ENCODE assay signal across 2 cellular contexts in the genomic region with DNA sequence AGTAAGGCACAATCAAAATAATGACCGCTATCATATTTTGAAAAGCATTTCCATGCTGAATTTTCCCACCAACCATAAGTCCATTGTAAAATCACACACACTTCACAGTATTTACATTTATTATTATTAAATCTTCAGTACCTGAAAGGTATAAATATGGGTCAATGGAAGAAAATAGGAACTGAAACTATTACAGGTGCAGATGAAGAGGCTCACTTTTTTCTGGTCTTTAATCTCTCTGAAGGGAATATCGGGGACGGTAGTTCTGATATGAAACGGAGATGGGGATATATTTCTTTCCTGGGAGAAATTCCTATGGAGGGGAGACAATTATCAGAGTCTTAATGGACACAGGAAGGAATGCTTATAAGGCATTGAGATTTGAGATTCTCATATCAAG.
A peak's percentile ranks its signal among the peaks of the same experiment; 100 is the strongest.
TF ChIP-seq lines count a peak whose summit lies in the region.

No MANE protein-coding gene starts in this region.

TF ChIP-seq in GM12891, 5 proteins besides CTCF, POLR2A, EP300 and RAD21:
- TF ChIP-seq PAX5 (IDR thresholded peaks at IDR 0.05; ENCODE audit: insufficient read depth, low read length, severe bottlenecking) (no peak), SPI1 (IDR thresholded peaks at IDR 0.05; ENCODE audit: low read depth, low read length) (peak; percentile 83), POLR2AphosphoS5 (IDR thresholded peaks at IDR 0.05; ENCODE audit: low read depth, low read length) (no peak)

TF ChIP-seq in GM12878, 131 proteins besides CTCF, POLR2A, EP300 and RAD21:
- TF ChIP-seq BCL11A (IDR thresholded peaks at IDR 0.05; ENCODE audit: low read depth, low read length): no peak
- TF ChIP-seq CHD1 (IDR thresholded peaks at IDR 0.05; ENCODE audit: low read depth, low read length): no peak
- 0 out of 2 replicates have a peak, but pooled peaks have one; percentile 10 for TF ChIP-seq IKZF1 (conservative IDR thresholded peaks at IDR 0.05)
- peak; percentile 71 for TF ChIP-seq SPI1 (IDR thresholded peaks at IDR 0.05; ENCODE audit: borderline replicate concordance, insufficient read depth, low read depth, low read length)
- no peak for TF ChIP-seq POLR2AphosphoS5 (IDR thresholded peaks at IDR 0.05; ENCODE audit: low read length)
- TF ChIP-seq RAD51 (IDR thresholded peaks at IDR 0.05): no peak
- TF ChIP-seq KLF5 (IDR thresholded peaks at IDR 0.05; ENCODE audit: partially characterized antibody): no peak
- TF ChIP-seq, protein P1, sequence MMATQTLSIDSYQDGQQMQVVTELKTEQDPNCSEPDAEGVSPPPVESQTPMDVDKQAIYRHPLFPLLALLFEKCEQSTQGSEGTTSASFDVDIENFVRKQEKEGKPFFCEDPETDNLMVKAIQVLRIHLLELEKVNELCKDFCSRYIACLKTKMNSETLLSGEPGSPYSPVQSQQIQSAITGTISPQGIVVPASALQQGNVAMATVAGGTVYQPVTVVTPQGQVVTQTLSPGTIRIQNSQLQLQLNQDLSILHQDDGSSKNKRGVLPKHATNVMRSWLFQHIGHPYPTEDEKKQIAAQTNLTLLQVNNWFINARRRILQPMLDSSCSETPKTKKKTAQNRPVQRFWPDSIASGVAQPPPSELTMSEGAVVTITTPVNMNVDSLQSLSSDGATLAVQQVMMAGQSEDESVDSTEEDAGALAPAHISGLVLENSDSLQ (IDR thresholded peaks at IDR 0.05): no peak
